In genomic region chr12:20415013-20415412, GRCh38 we compare ENCODE assay signal across 16 cellular contexts. TPM values are rescaled to one million over a fixed set of nuclear protein-coding genes. Genes with fewer than 3 reads are reported as not detected.
A peak's percentile ranks its signal among the peaks of the same experiment; 100 is the strongest.
DNase-seq lines count a peak whose midpoint lies in the region; ATAC-seq and TF ChIP-seq lines count a peak whose summit lies in the region.
"Had no signal": no experiment of that assay in that cellular context is flagged by ENCODE, and none has a peak within 500 bp of the region (broad histone marks: within the 10 kb centered on the region; RNA-seq: fewer than 3 reads in every experiment).

No MANE protein-coding gene starts in this region.

- peaks cover 0 to 4% (median 0%) of the 10 kb centered on the region in 6 donors for H3K4me1 ChIP-seq in spleen
- H3K4me1 ChIP-seq: vagina had no signal

- H3K27ac Mint-ChIP-seq in stimulated activated effector memory CD8-positive, alpha-beta T cell treated with anti-CD3 and anti-CD28 coated beads, Interleukin-12 subunit alpha, Interleukin-12 subunit beta, amount 100 ng/mL, for 72 hours: no peak overlapping the region

- H3K9me3 Mint-ChIP-seq in stimulated activated effector memory CD8-positive, alpha-beta T cell treated with anti-CD3 and anti-CD28 coated beads, Interleukin-12 subunit alpha, Interleukin-12 subunit beta, amount 100 ng/mL, for 72 hours: no peaks in the 10 kb centered on the region

- no peaks in the 10 kb centered on the region for H3K9me3 ChIP-seq in spleen
- H3K9me3 ChIP-seq: HAP-1, vagina had no signal

- no peak for TF ChIP-seq CTCF in cardiac fibroblast (IDR thresholded peaks at IDR 0.05; ENCODE audit: low read depth, low read length)
- TF ChIP-seq CTCF in spleen (IDR thresholded peaks at IDR 0.05 in 8 of 11, conservative IDR thresholded peaks at IDR 0.05 in 3 of 11): no peak

- no peak for TF ChIP-seq POLR2A in spleen (IDR thresholded peaks at IDR 0.05)

- H3K27me3 ChIP-seq in spleen (replicated peaks in 1 of 7): no peaks in the 10 kb centered on the region
- H3K27me3 ChIP-seq: vagina had no signal

- H3K4me3 ChIP-seq in cardiac fibroblast (replicated peaks in 1 of 2; ENCODE audit: low read depth in 2 of 2, low read length in 2 of 2): no peak overlapping the region
- H3K4me3 ChIP-seq in spleen: no peak overlapping the region
- H3K4me3 ChIP-seq: HAP-1, SK-N-MC, vagina had no signal

- ATAC-seq in stimulated activated effector memory CD8-positive, alpha-beta T cell treated with anti-CD3 and anti-CD28 coated beads, Interleukin-12 subunit alpha, Interleukin-12 subunit beta, amount 100 ng/mL, for 72 hours: no peak
- ATAC-seq: activated CD4-positive, CD25-positive, alpha-beta regulatory T cell treated with anti-CD3 and anti-CD28 coated beads, Interleukin-2, amount 50 U/mL, for 24 hours had no signal

- DNase-seq in Ammon's horn (ENCODE audit: low spot score): peak; percentile 45
- DNase-seq in MV-4-11 (lab: John Stamatoyannopoulos, UW): peak; percentile 54
- peak; percentile 61 to 88 for DNase-seq in cardiac fibroblast (ENCODE audit: low read depth in 2 of 2)
- peak; percentile 25 for DNase-seq in left kidney (ENCODE audit: low read depth, low spot score)
- DNase-seq in AML-193 (lab: John Stamatoyannopoulos, UW): no peak
- no peak for DNase-seq in stimulated activated effector memory CD8-positive, alpha-beta T cell treated with anti-CD3 and anti-CD28 coated beads, Interleukin-12 subunit alpha, Interleukin-12 subunit beta, amount 100 ng/mL, for 72 hours (ENCODE audit: low spot score in 2 of 2)
- DNase-seq in NCI-H1092 treated with DMSO at 0.1 percent for 48 hours (lab: John Stamatoyannopoulos, UW): no peak
- DNase-seq in spleen: no peak
- DNase-seq: mammary epithelial cell; NCI-H774; nucleus accumbens; stimulated activated CD4-positive, alpha-beta T cell treated with anti-CD3 and anti-CD28 coated beads, Interleukin-2, amount 100 ng/mL, for 24 hours had no signal

- H3K27ac ChIP-seq in spleen: no peak overlapping the region
- H3K27ac ChIP-seq: SK-N-MC, vagina had no signal

- no peaks in the 10 kb centered on the region for H3K4me1 Mint-ChIP-seq in stimulated activated effector memory CD8-positive, alpha-beta T cell treated with anti-CD3 and anti-CD28 coated beads, Interleukin-12 subunit alpha, Interleukin-12 subunit beta, amount 100 ng/mL, for 72 hours

- H3K36me3 ChIP-seq in spleen: no peaks in the 10 kb centered on the region
- H3K36me3 ChIP-seq: HAP-1, vagina had no signal

- intact Hi-C loops in spleen (cut with DNase I; ENCODE audit: low total_unique reads): no loop called here

- H3K36me3 Mint-ChIP-seq in stimulated activated effector memory CD8-positive, alpha-beta T cell treated with anti-CD3 and anti-CD28 coated beads, Interleukin-12 subunit alpha, Interleukin-12 subunit beta, amount 100 ng/mL, for 72 hours: no peaks in the 10 kb centered on the region

- H3K4me3 Mint-ChIP-seq in stimulated activated effector memory CD8-positive, alpha-beta T cell treated with anti-CD3 and anti-CD28 coated beads, Interleukin-12 subunit alpha, Interleukin-12 subunit beta, amount 100 ng/mL, for 72 hours: no peak overlapping the region

- WGBS in spleen, 5 donors: 16 to 23% (median 18%) methylated on average over 4 of the region's 4 CpGs

RNA-seq across cellular contexts. Expression of gene PDE3A, which starts 46.7 kb away (rescaled TPM):
- 10 to 100 TPM in 1 of 7 donors, 1 to 10 TPM in 6; 4.9 to 10.1 (median 9.4) TPM for total RNA-seq in spleen
- polyA plus RNA-seq in spleen: under 1 TPM; 0.57 to 0.99 (median 0.77) TPM
- polyA plus RNA-seq: mammary epithelial cell had no signal

Comparison
In these comparisons a context has a peak if more than half of its experiments do, and no peak if none do; other contexts are left out.
1. DNase-seq: peak in Ammon's horn (single experiment), MV-4-11 (single experiment), cardiac fibroblast (2 of 2) and left kidney (single experiment); none in AML-193 (0 of 2), stimulated activated effector memory CD8-positive, alpha-beta T cell treated with anti-CD3 and anti-CD28 coated beads, Interleukin-12 subunit alpha, Interleukin-12 subunit beta, amount 100 ng/mL, for 72 hours (0 of 2), NCI-H1092 treated with DMSO at 0.1 percent for 48 hours (single experiment) and spleen (single experiment).